In the genomic region with DNA sequence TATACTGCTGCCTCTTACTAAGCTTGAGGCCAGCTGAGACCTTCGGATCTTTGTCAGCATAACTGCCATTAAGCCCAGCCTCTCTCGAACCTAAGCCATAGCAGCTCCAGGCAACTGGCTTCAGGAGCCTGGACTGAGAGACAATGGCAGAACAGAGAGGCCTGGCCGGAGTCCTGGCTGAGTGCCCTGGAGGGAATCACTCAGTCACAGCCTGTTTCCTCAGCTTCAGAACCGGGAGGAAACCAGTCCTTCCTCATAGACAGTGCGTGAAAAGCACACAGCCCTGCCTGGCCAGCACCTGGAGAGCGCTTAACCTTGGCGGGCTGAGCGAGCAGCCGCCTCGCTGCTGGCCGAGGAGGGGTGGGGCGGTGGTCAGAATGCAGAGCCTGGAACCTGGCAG, we compare ENCODE assay signal across 1 cellular context.
TF ChIP-seq lines count a peak whose summit lies in the region.

No MANE protein-coding gene starts in this region.

TF ChIP-seq in H1, 55 proteins besides CTCF, POLR2A, EP300 and RAD21:
- TF ChIP-seq ZNF274 (IDR thresholded peaks at IDR 0.05; ENCODE audit: borderline replicate concordance, extremely low read depth, low read length) (no peak), SIN3A (conservative IDR thresholded peaks at IDR 0.05 in 1 of 2, IDR thresholded peaks at IDR 0.05 in 1 of 2; ENCODE audit: low read depth in 1 of 2, low read length in 2 of 2) (0 out of 4 replicates have a peak, but pooled peaks of 1 of the 2 experiments have one; percentile 55), CEBPB (IDR thresholded peaks at IDR 0.05; ENCODE audit: low read depth, low read length) (no peak)
